In genomic region chr5:176541338-176542134, GRCh38 we compare ENCODE assay signal across 1 cellular context.
TF ChIP-seq lines count a peak whose summit lies in the region.

No MANE protein-coding gene starts in this region.

TF ChIP-seq in IMR-90, 13 proteins besides CTCF, POLR2A, EP300 and RAD21:
- TF ChIP-seq RFX5 (IDR thresholded peaks at IDR 0.05; ENCODE audit: low read depth, low read length) (no peak), FOS (IDR thresholded peaks at IDR 0.05; ENCODE audit: low read depth, low read length) (no peak), CHD1 (IDR thresholded peaks at IDR 0.05; ENCODE audit: low read depth, low read length) (no peak), MAZ (IDR thresholded peaks at IDR 0.05; ENCODE audit: borderline replicate concordance, low read depth, low read length) (no peak), SMC3 (IDR thresholded peaks at IDR 0.05; ENCODE audit: low read depth, low read length) (no peak), ELK1 (IDR thresholded peaks at IDR 0.05; ENCODE audit: borderline replicate concordance, low read depth, low read length) (no peak), MXI1 (IDR thresholded peaks at IDR 0.05; ENCODE audit: borderline replicate concordance, low read depth, low read length) (no peak), BHLHE40 (IDR thresholded peaks at IDR 0.05; ENCODE audit: low read depth, low read length) (no peak), NFE2L2 (IDR thresholded peaks at IDR 0.05; ENCODE audit: low read depth, low read length) (no peak), CEBPB (IDR thresholded peaks at IDR 0.05; ENCODE audit: low read depth, low read length) (no peak)
- TF ChIP-seq, protein P1, sequence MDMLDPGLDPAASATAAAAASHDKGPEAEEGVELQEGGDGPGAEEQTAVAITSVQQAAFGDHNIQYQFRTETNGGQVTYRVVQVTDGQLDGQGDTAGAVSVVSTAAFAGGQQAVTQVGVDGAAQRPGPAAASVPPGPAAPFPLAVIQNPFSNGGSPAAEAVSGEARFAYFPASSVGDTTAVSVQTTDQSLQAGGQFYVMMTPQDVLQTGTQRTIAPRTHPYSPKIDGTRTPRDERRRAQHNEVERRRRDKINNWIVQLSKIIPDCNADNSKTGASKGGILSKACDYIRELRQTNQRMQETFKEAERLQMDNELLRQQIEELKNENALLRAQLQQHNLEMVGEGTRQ (IDR thresholded peaks at IDR 0.05; ENCODE audit: low read depth, low read length), result no peak
